8 cellular contexts compared by ENCODE assay signal in the genomic region with DNA sequence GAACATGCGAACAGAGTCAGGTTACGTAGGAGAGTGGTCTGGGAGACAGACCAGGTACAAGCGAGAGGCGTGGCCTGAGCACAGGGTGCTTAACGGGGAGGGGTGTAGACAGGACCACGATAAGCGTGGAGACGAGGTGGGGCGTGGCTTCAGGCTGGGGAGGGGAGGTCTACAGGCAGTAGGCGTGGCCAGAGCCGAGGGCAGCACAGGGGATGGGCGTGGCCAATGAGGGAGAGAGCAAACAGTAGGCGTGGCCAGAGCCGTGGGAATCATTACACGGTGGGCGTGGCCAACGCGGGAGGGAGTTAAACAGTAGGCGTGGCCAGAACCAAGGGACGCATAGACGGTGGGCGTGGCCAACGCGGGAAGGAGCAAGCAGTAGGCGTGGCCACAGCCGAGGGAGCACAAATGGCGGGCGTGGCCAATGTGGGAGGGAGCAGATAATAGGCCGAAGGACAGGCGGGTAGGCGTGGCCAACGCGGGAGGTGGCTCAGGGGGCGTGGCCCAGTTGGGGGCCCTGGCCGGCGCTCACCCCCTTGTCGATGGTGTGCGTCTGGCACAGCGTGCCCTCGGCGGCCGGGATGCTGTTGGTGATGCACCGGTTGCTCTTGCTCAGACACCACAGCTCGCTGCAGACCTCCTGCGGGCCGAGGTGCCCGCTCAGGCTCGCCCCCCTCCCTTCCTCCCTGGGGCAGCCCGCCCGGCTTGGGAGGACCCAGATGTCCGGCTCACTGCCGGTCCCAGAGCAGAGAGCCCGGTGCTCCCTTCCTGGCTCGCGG. TPM values are rescaled to one million over a fixed set of nuclear protein-coding genes. Genes with fewer than 3 reads are reported as not detected.
DNase-seq lines count a peak whose midpoint lies in the region; ATAC-seq and TF ChIP-seq lines count a peak whose summit lies in the region.

No MANE protein-coding gene starts in this region.

- peaks cover 0 to 16% (median 14%) of the 10 kb centered on the region in 3 donors for H3K27me3 ChIP-seq in stomach

- H3K4me3 ChIP-seq in stomach = peak overlapping the region; percentile 32 to 37 (median 33)

- peaks cover 0 to 11% (median 4%) of the 10 kb centered on the region in 4 donors for H3K9me3 ChIP-seq in stomach

- no peak for TF ChIP-seq POLR2A in stomach (IDR thresholded peaks at IDR 0.05)

- TF ChIP-seq CTCF in stomach (IDR thresholded peaks at IDR 0.05) = no peak

- 2 to 6% (median 3%) methylated on average over 30 to 55 of the region's 55 CpGs for WGBS in stomach, 5 donors

- peaks cover 16 to 28% (median 19%) of the 10 kb centered on the region in 4 donors for H3K4me1 ChIP-seq in stomach

- TF ChIP-seq EP300 in stomach (IDR thresholded peaks at IDR 0.05) = no peak

- in situ Hi-C loops in SK-MEL-5 (cut with HindIII; ENCODE audit: low pct_unique_long_range_greater_than_20kb, low sequenced_read_pairs) = no loop called here

- H3K36me3 ChIP-seq in stomach = peaks cover 0 to 44% (median 21%) of the 10 kb centered on the region in 4 donors

- intact Hi-C loops in Right ventricle myocardium inferior (cut with DNase I) = no loop called here
- intact Hi-C loops in stomach (cut with DNase I; ENCODE audit: low total_unique reads) = no loop called here

- peak overlapping the region in 3 of 5 donors; percentile 18 to 58 (median 28) for H3K27ac ChIP-seq in stomach

- peak; percentile 91 for ATAC-seq in Right ventricle myocardium inferior
- no peak for ATAC-seq in HG03469 (IDR thresholded peaks at IDR 0.05; ENCODE audit: unreplicated experiment)
- ATAC-seq in GM18519 (IDR thresholded peaks at IDR 0.05; ENCODE audit: low FRiP score, unreplicated experiment) = no peak

- DNase-seq in GDM1 (lab: John Stamatoyannopoulos, UW) (peak; percentile 93), SK-MEL-5 (ENCODE audit: low read depth, low spot score) (peak; percentile 87), Right ventricle myocardium inferior (ENCODE audit: missing footprints) (peak; percentile 97), occipital lobe (lab: John Stamatoyannopoulos, UW) (peak; percentile 79), stomach (peak; percentile 85)
- peak; percentile 96 for DNase-seq in activated naive CD4-positive, alpha-beta T cell treated with anti-CD3 and anti-CD28 coated beads, Interleukin-2, amount 50 U/mL, for 16 hours

RNA-seq across cellular contexts. Expression of a gene that starts 15.2 kb away (rescaled TPM):
- 0.05 and 0.27 TPM in 2 replicates for total RNA-seq in SK-MEL-5 (2014; rRNA removed; shearing (Covaris generic))
- polyA plus RNA-seq in SK-MEL-5 (2015; cell fraction: cytosol; rRNA removed) = 0.40 and 1.6 TPM in 2 replicates
- polyA plus RNA-seq in SK-MEL-5 (2015; cell fraction: nucleus; rRNA removed) = 0.04 and 0.51 TPM in 2 replicates
- 9.3 TPM for total RNA-seq in Right ventricle myocardium inferior
- total RNA-seq in occipital lobe = 1.7 TPM
- 10 to 100 TPM; 10.5 to 54.8 (median 41.6) TPM for total RNA-seq in stomach
- 1 to 10 TPM; 3.0 to 5.5 (median 4.4) TPM for polyA plus RNA-seq in stomach

RNA-seq across cellular contexts. Expression of a gene that starts 18.1 kb away (rescaled TPM):
- not detected in 2 replicates for total RNA-seq in SK-MEL-5 (2014; rRNA removed; shearing (Covaris generic))
- not detected in 2 replicates for polyA plus RNA-seq in SK-MEL-5 (2015; cell fraction: cytosol; rRNA removed)
- polyA plus RNA-seq in SK-MEL-5 (2015; cell fraction: nucleus; rRNA removed) = not detected in 2 replicates
- total RNA-seq in Right ventricle myocardium inferior = 10.0 TPM
- total RNA-seq in occipital lobe = 46.0 TPM
- 10 to 100 TPM in 3 of 5 donors, 1 to 10 TPM in 2; 2.3 to 28.5 (median 12.8) TPM for total RNA-seq in stomach
- 1 to 10 TPM; 1.9 to 6.6 (median 5.7) TPM for polyA plus RNA-seq in stomach

RNA-seq across cellular contexts. Expression of a gene that starts 38.0 kb away (rescaled TPM):
- total RNA-seq in SK-MEL-5 (2014; rRNA removed; shearing (Covaris generic)) = not detected in 2 replicates
- not detected in 2 replicates for polyA plus RNA-seq in SK-MEL-5 (2015; cell fraction: cytosol; rRNA removed)
- polyA plus RNA-seq in SK-MEL-5 (2015; cell fraction: nucleus; rRNA removed) = not detected in 2 replicates
- total RNA-seq in Right ventricle myocardium inferior (not detected), occipital lobe (not detected), stomach (not detected)
- not detected for polyA plus RNA-seq in stomach
